ENCODE assay signal across 1 cellular context in genomic region chr16:15649727-15650018, GRCh38.
TF ChIP-seq lines count a peak whose summit lies in the region.

No MANE protein-coding gene starts in this region.

TF ChIP-seq in HepG2, 621 proteins besides CTCF, POLR2A, EP300 and RAD21 (continued from another document and continues in another):
- TF ChIP-seq ZNF800 (CRISPR knock-in tag; IDR thresholded peaks at IDR 0.05) = no peak
- no peak for TF ChIP-seq SAP130 (CRISPR knock-in tag; IDR thresholded peaks at IDR 0.05; ENCODE audit: low read depth)
- no peak for TF ChIP-seq ZNF580 (CRISPR knock-in tag; IDR thresholded peaks at IDR 0.05; ENCODE audit: borderline replicate concordance, low read depth)
- no peak for TF ChIP-seq HMG20B (CRISPR knock-in tag; conservative IDR thresholded peaks at IDR 0.05)
- no peak for TF ChIP-seq ZNF746 (CRISPR knock-in tag; IDR thresholded peaks at IDR 0.05)
- TF ChIP-seq ZNF253 (CRISPR knock-in tag; IDR thresholded peaks at IDR 0.05; ENCODE audit: borderline replicate concordance) = no peak
- TF ChIP-seq U2AF1 (optimal IDR thresholded peaks at IDR 0.05; ENCODE audit: low read depth, low read length) = no peak
- TF ChIP-seq ZBTB43 (CRISPR knock-in tag; conservative IDR thresholded peaks at IDR 0.05) = no peak
- TF ChIP-seq HIVEP1 (CRISPR knock-in tag; IDR thresholded peaks at IDR 0.05) = no peak
- TF ChIP-seq MAF1 (CRISPR knock-in tag; IDR thresholded peaks at IDR 0.05; ENCODE audit: borderline replicate concordance) = no peak
- TF ChIP-seq ZNF367 (CRISPR knock-in tag; IDR thresholded peaks at IDR 0.05; ENCODE audit: borderline replicate concordance) = no peak
- no peak for TF ChIP-seq MXD3 (CRISPR knock-in tag; IDR thresholded peaks at IDR 0.05)
- TF ChIP-seq ZSCAN5A (CRISPR knock-in tag; IDR thresholded peaks at IDR 0.05; ENCODE audit: borderline replicate concordance) = no peak
- TF ChIP-seq BATF2 (CRISPR knock-in tag; IDR thresholded peaks at IDR 0.05) = no peak
- no peak for TF ChIP-seq ZMAT5 (CRISPR knock-in tag; IDR thresholded peaks at IDR 0.05; ENCODE audit: borderline replicate concordance, low read depth)
- TF ChIP-seq XBP1 (CRISPR knock-in tag; IDR thresholded peaks at IDR 0.05) = no peak
- TF ChIP-seq CHCHD3 (CRISPR knock-in tag; IDR thresholded peaks at IDR 0.05) = no peak
- TF ChIP-seq HNRNPK (IDR thresholded peaks at IDR 0.05; ENCODE audit: low read depth, low read length, poor library complexity, severe bottlenecking) = no peak
- no peak for TF ChIP-seq SATB2 (CRISPR knock-in tag; IDR thresholded peaks at IDR 0.05)
- TF ChIP-seq ZNF337 (CRISPR knock-in tag; IDR thresholded peaks at IDR 0.05; ENCODE audit: borderline replicate concordance, low read depth) = peak; percentile 83; the same call in 1 of the 2 replicates
- no peak for TF ChIP-seq FOSL2 (CRISPR knock-in tag; IDR thresholded peaks at IDR 0.05)
- 0 out of 2 replicates have a peak, but pooled peaks have one; percentile 46 for TF ChIP-seq NRL (CRISPR knock-in tag; IDR thresholded peaks at IDR 0.05; ENCODE audit: borderline replicate concordance)
- TF ChIP-seq YY1 (IDR thresholded peaks at IDR 0.05; ENCODE audit: insufficient read depth, insufficient replicate concordance, low read depth, low read length) = no peak
- TF ChIP-seq BRD4 (CRISPR knock-in tag; IDR thresholded peaks at IDR 0.05) = no peak
- no peak for TF ChIP-seq SNAPC4 (CRISPR knock-in tag; IDR thresholded peaks at IDR 0.05)
- no peak for TF ChIP-seq ZNF354B (CRISPR knock-in tag; IDR thresholded peaks at IDR 0.05)
- TF ChIP-seq ZNF552 (CRISPR knock-in tag; IDR thresholded peaks at IDR 0.05; ENCODE audit: borderline replicate concordance) = no peak
- TF ChIP-seq HOXD1 (CRISPR knock-in tag; IDR thresholded peaks at IDR 0.05) = no peak
- 0 out of 2 replicates have a peak, but pooled peaks have one; percentile 66 for TF ChIP-seq AHDC1 (CRISPR knock-in tag; IDR thresholded peaks at IDR 0.05; ENCODE audit: borderline replicate concordance)
- no peak for TF ChIP-seq MLLT10 (CRISPR knock-in tag; IDR thresholded peaks at IDR 0.05)
- no peak for TF ChIP-seq MXD4 (CRISPR knock-in tag; IDR thresholded peaks at IDR 0.05)
- peak; percentile 21; the same call in 1 of the 2 replicates for TF ChIP-seq LRRFIP1 (CRISPR knock-in tag; conservative IDR thresholded peaks at IDR 0.05)
- no peak for TF ChIP-seq CBX1 (IDR thresholded peaks at IDR 0.05; ENCODE audit: low read depth)
- no peak for TF ChIP-seq CREM (IDR thresholded peaks at IDR 0.05)
- no peak for TF ChIP-seq CREM (CRISPR knock-in tag; IDR thresholded peaks at IDR 0.05)
- 0 out of 2 replicates have a peak, but pooled peaks have one; percentile 14 for TF ChIP-seq YEATS2 (CRISPR knock-in tag; IDR thresholded peaks at IDR 0.05; ENCODE audit: borderline replicate concordance)
- no peak for TF ChIP-seq ZSCAN22 (CRISPR knock-in tag; IDR thresholded peaks at IDR 0.05)
- TF ChIP-seq GPN1 (CRISPR knock-in tag; IDR thresholded peaks at IDR 0.05; ENCODE audit: borderline replicate concordance) = no peak
- TF ChIP-seq ZBTB39 (CRISPR knock-in tag; IDR thresholded peaks at IDR 0.05) = no peak
